In the genomic region with DNA sequence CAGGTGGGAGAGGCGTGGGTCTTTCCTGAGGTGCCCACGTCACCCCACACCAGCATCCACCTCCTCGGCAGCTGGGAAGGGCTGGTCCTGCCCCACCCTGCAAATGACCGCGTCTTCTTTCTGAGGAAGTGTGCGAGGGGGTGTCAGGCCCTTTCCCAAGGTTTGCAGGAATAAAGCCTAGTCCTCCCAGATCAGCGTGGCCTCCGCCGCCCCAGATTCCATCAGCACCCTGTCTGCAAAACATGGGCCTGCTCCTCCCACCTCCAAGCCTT, we compare ENCODE assay signal across 10 cellular contexts. TPM values are rescaled to one million over a fixed set of nuclear protein-coding genes. Genes with fewer than 3 reads are reported as not detected.
DNase-seq lines count a peak whose midpoint lies in the region; ATAC-seq and FAIRE-seq lines count a peak whose summit lies in the region.
"Had no signal": no experiment of that assay in that cellular context is flagged by ENCODE, and none has a peak within 500 bp of the region (broad histone marks: within the 10 kb centered on the region; RNA-seq: fewer than 3 reads in every experiment).

No MANE protein-coding gene starts in this region.

- DNase-seq in Karpas-422 (no peak), left lobe of liver (ENCODE audit: low spot score) (no peak), urothelium cell line (ENCODE audit: low spot score) (no peak), NCI-H1436 treated with DMSO at 0.1 percent for 48 hours (lab: John Stamatoyannopoulos, UW) (no peak), NCI-H2227 treated with DMSO at 0.1 percent for 48 hours (lab: John Stamatoyannopoulos, UW) (no peak), T-helper 9 cell (no peak)
- no peak for DNase-seq in activated naive CD8-positive, alpha-beta T cell treated with anti-CD3 and anti-CD28 coated beads, Interleukin-2, amount 10 ng/mL, durations not matched to agents 7 days and 5 days
- DNase-seq: NCI-H2171 treated with DMSO at 0.1 percent for 48 hours had no signal

- H3K27me3 ChIP-seq in Karpas-422 (ENCODE audit: low read length) = no peaks in the 10 kb centered on the region
- H3K27me3 ChIP-seq: body of pancreas had no signal

- H3K27ac Mint-ChIP-seq in activated naive CD8-positive, alpha-beta T cell treated with anti-CD3 and anti-CD28 coated beads, Interleukin-2, amount 10 ng/mL, durations not matched to agents 7 days and 5 days = peak overlapping the region; percentile 91
- peak overlapping the region; percentile 98 for H3K27ac Mint-ChIP-seq in stimulated activated memory B cell treated with anti-CD40 and anti-IgM and Interleukin-4, amounts not matched to agents 10 μg/mL and 1 μg/mL and 100 μg/mL, for 72 hours

- ATAC-seq in activated naive CD8-positive, alpha-beta T cell treated with anti-CD3 and anti-CD28 coated beads, Interleukin-2, amount 10 ng/mL, durations not matched to agents 7 days and 5 days (ENCODE audit: low read depth) = no peak
- peak; percentile 18 for ATAC-seq in left lobe of liver
- no peak for ATAC-seq in stimulated activated memory B cell treated with anti-CD40 and anti-IgM and Interleukin-4, amounts not matched to agents 10 μg/mL and 1 μg/mL and 100 μg/mL, for 72 hours

- peak overlapping the region; percentile 79 for H3K9ac ChIP-seq in Karpas-422 (ENCODE audit: low read length)

- H3K27me3 Mint-ChIP-seq in activated naive CD8-positive, alpha-beta T cell treated with anti-CD3 and anti-CD28 coated beads, Interleukin-2, amount 10 ng/mL, durations not matched to agents 7 days and 5 days = peaks cover 3% of the 10 kb centered on the region
- H3K27me3 Mint-ChIP-seq in stimulated activated memory B cell treated with anti-CD40 and anti-IgM and Interleukin-4, amounts not matched to agents 10 μg/mL and 1 μg/mL and 100 μg/mL, for 72 hours = no peaks in the 10 kb centered on the region

- H3K4me1 ChIP-seq in Karpas-422 (ENCODE audit: low read length) = peaks cover 39% of the 10 kb centered on the region
- H3K4me1 ChIP-seq: body of pancreas had no signal

- POLR2A ChIA-PET in activated naive CD8-positive, alpha-beta T cell treated with anti-CD3 and anti-CD28 coated beads, Interleukin-2, amount 10 ng/mL, durations not matched to agents 7 days and 5 days (lab: Charles Lee) = interaction anchor here (1.3 kb wide), 1 partner anchor 179 kb away, joined by 3 read pairs; a partner anchor contains a TSS

- H3K79me2 ChIP-seq in Karpas-422 (ENCODE audit: low read length) = no peaks in the 10 kb centered on the region

- no peaks in the 10 kb centered on the region for H3K9me3 ChIP-seq in Karpas-422 (ENCODE audit: low read length)
- H3K9me3 ChIP-seq: body of pancreas had no signal

- H3K9me3 Mint-ChIP-seq in activated naive CD8-positive, alpha-beta T cell treated with anti-CD3 and anti-CD28 coated beads, Interleukin-2, amount 10 ng/mL, durations not matched to agents 7 days and 5 days = no peaks in the 10 kb centered on the region
- no peaks in the 10 kb centered on the region for H3K9me3 Mint-ChIP-seq in stimulated activated memory B cell treated with anti-CD40 and anti-IgM and Interleukin-4, amounts not matched to agents 10 μg/mL and 1 μg/mL and 100 μg/mL, for 72 hours

- H3K4me1 Mint-ChIP-seq in activated naive CD8-positive, alpha-beta T cell treated with anti-CD3 and anti-CD28 coated beads, Interleukin-2, amount 10 ng/mL, durations not matched to agents 7 days and 5 days = peaks cover 19% of the 10 kb centered on the region
- H3K4me1 Mint-ChIP-seq in stimulated activated memory B cell treated with anti-CD40 and anti-IgM and Interleukin-4, amounts not matched to agents 10 μg/mL and 1 μg/mL and 100 μg/mL, for 72 hours = peaks cover 80% of the 10 kb centered on the region

- peak overlapping the region; percentile 84; the same call in 1 of the 2 replicates for H3K27ac ChIP-seq in Karpas-422 (ENCODE audit: low read length)

- H4K20me1 ChIP-seq in Karpas-422 (ENCODE audit: insufficient read depth, low read depth, low read length) = no peaks in the 10 kb centered on the region

- no peaks in the 10 kb centered on the region for H3K36me3 ChIP-seq in Karpas-422 (ENCODE audit: insufficient read depth, low read length)

- peak overlapping the region; percentile 66 for H3K4me2 ChIP-seq in Karpas-422 (ENCODE audit: low read depth, low read length, poor library complexity, severe bottlenecking)

- FAIRE-seq in urothelium cell line (lab: Jason Lieb, UNC) = no peak

- no peaks in the 10 kb centered on the region for H3K9me2 ChIP-seq in Karpas-422 (replicated peaks; ENCODE audit: insufficient read depth, low read length)

- H3K36me3 Mint-ChIP-seq in activated naive CD8-positive, alpha-beta T cell treated with anti-CD3 and anti-CD28 coated beads, Interleukin-2, amount 10 ng/mL, durations not matched to agents 7 days and 5 days = no peaks in the 10 kb centered on the region
- no peaks in the 10 kb centered on the region for H3K36me3 Mint-ChIP-seq in stimulated activated memory B cell treated with anti-CD40 and anti-IgM and Interleukin-4, amounts not matched to agents 10 μg/mL and 1 μg/mL and 100 μg/mL, for 72 hours

- H2AFZ ChIP-seq in Karpas-422 (ENCODE audit: low read length) = no peak overlapping the region

- peak overlapping the region; percentile 55 for H3K4me3 Mint-ChIP-seq in activated naive CD8-positive, alpha-beta T cell treated with anti-CD3 and anti-CD28 coated beads, Interleukin-2, amount 10 ng/mL, durations not matched to agents 7 days and 5 days
- H3K4me3 Mint-ChIP-seq in stimulated activated memory B cell treated with anti-CD40 and anti-IgM and Interleukin-4, amounts not matched to agents 10 μg/mL and 1 μg/mL and 100 μg/mL, for 72 hours = peak overlapping the region; percentile 53

- H3K4me3 ChIP-seq in Karpas-422 (ENCODE audit: low read length) = peak overlapping the region; percentile 59; the same call in 1 of the 2 replicates
- H3K4me3 ChIP-seq: body of pancreas had no signal

RNA-seq across cellular contexts. Expression of a gene that starts 14.4 kb away (rescaled TPM):
- total RNA-seq in Karpas-422 (2014; rRNA removed; shearing (Covaris generic); ENCODE audit: low replicate concordance) = 24.9 and 32.8 TPM in 2 replicates
- total RNA-seq in activated naive CD8-positive, alpha-beta T cell treated with anti-CD3 and anti-CD28 coated beads, Interleukin-2, amount 10 ng/mL, durations not matched to agents 7 days and 5 days = 10 to 100 TPM; 33.1 to 38.2 TPM
- 15.8 TPM for total RNA-seq in left lobe of liver

RNA-seq across cellular contexts. Expression of a gene that starts 15.6 kb away (rescaled TPM):
- 114 and 198 TPM in 2 replicates for total RNA-seq in Karpas-422 (2014; rRNA removed; shearing (Covaris generic); ENCODE audit: low replicate concordance)
- 1 to 10 TPM; 2.9 to 3.5 TPM for total RNA-seq in activated naive CD8-positive, alpha-beta T cell treated with anti-CD3 and anti-CD28 coated beads, Interleukin-2, amount 10 ng/mL, durations not matched to agents 7 days and 5 days
- total RNA-seq in left lobe of liver = 10.9 TPM

RNA-seq across cellular contexts. Expression of a gene that starts 32.3 kb away (rescaled TPM):
- 40.6 and 119 TPM in 2 replicates for total RNA-seq in Karpas-422 (2014; rRNA removed; shearing (Covaris generic); ENCODE audit: low replicate concordance)
- 100 to 1,000 TPM; 113 to 115 TPM for total RNA-seq in activated naive CD8-positive, alpha-beta T cell treated with anti-CD3 and anti-CD28 coated beads, Interleukin-2, amount 10 ng/mL, durations not matched to agents 7 days and 5 days
- total RNA-seq in left lobe of liver = 64.6 TPM

RNA-seq across cellular contexts. Expression of a gene that starts 41.5 kb away (rescaled TPM):
- 0.67 and 0.72 TPM in 2 replicates for total RNA-seq in Karpas-422 (2014; rRNA removed; shearing (Covaris generic); ENCODE audit: low replicate concordance)
- under 1 TPM in 1 of 2 experiments, not detected in 1; 0.11 TPM for total RNA-seq in activated naive CD8-positive, alpha-beta T cell treated with anti-CD3 and anti-CD28 coated beads, Interleukin-2, amount 10 ng/mL, durations not matched to agents 7 days and 5 days
- total RNA-seq in left lobe of liver = 0.08 TPM
- total RNA-seq: body of pancreas had no signal

RNA-seq across cellular contexts. Expression of a gene that starts 55.0 kb away (rescaled TPM):
- 0.52 and 4.5 TPM in 2 replicates for total RNA-seq in Karpas-422 (2014; rRNA removed; shearing (Covaris generic); ENCODE audit: low replicate concordance)
- under 1 TPM; 0.42 to 0.91 TPM for total RNA-seq in activated naive CD8-positive, alpha-beta T cell treated with anti-CD3 and anti-CD28 coated beads, Interleukin-2, amount 10 ng/mL, durations not matched to agents 7 days and 5 days
- total RNA-seq in left lobe of liver = 0.68 TPM
- total RNA-seq: body of pancreas had no signal
